ENCODE assay signal across 8 cellular contexts in genomic region chr2:161237397-161238263, GRCh38.
DNase-seq lines count a peak whose midpoint lies in the region; ATAC-seq, FAIRE-seq and TF ChIP-seq lines count a peak whose summit lies in the region.

No MANE protein-coding gene starts in this region.

- H3K9me3 ChIP-seq in osteoblast (ENCODE audit: low read depth, low read length): no peaks in the 10 kb centered on the region

- H3K9me3 Mint-ChIP-seq in activated naive CD4-positive, alpha-beta T cell treated with anti-CD3 and anti-CD28 coated beads, Interleukin-2, amount 50 U/mL, for 72 hours: no peaks in the 10 kb centered on the region

- no peak for TF ChIP-seq CTCF in osteoblast (IDR thresholded peaks at IDR 0.05; ENCODE audit: extremely low read depth, low read depth, low read length)
- TF ChIP-seq CTCF in D721Med (IDR thresholded peaks at IDR 0.05; ENCODE audit: insufficient read depth, missing control alignments): no peak

- peaks cover 0 to 5% of the 10 kb centered on the region in 2 donors for H3K36me3 Mint-ChIP-seq in activated naive CD4-positive, alpha-beta T cell treated with anti-CD3 and anti-CD28 coated beads, Interleukin-2, amount 50 U/mL, for 72 hours

- H2AFZ ChIP-seq in osteoblast (ENCODE audit: low read length): peak overlapping the region; percentile 78

- no peaks in the 10 kb centered on the region for H4K20me1 ChIP-seq in osteoblast (ENCODE audit: insufficient read depth, low read length)

- peaks cover 13% of the 10 kb centered on the region for H3K4me1 ChIP-seq in osteoblast (ENCODE audit: insufficient read depth, low read length)

- no peaks in the 10 kb centered on the region for H3K36me3 ChIP-seq in osteoblast (ENCODE audit: insufficient read depth, low read length)

- H3K4me3 ChIP-seq in osteoblast (ENCODE audit: insufficient read depth, low read length): peak overlapping the region; percentile 74

- H3K27ac Mint-ChIP-seq in activated naive CD4-positive, alpha-beta T cell treated with anti-CD3 and anti-CD28 coated beads, Interleukin-2, amount 50 U/mL, for 72 hours: peak overlapping the region; percentile 75 to 96

- no peaks in the 10 kb centered on the region for H3K79me2 ChIP-seq in osteoblast (ENCODE audit: insufficient read depth, low read length)

- no peak overlapping the region for H3K27ac ChIP-seq in osteoblast (ENCODE audit: low read depth, low read length)

- ATAC-seq in GM18907 (IDR thresholded peaks at IDR 0.05; ENCODE audit: unreplicated experiment) (peak; percentile 51), HG03159 (IDR thresholded peaks at IDR 0.05; ENCODE audit: unreplicated experiment) (peak; percentile 42), Right ventricle myocardium superior (ENCODE audit: poor library complexity) (peak; percentile 84)
- peak; percentile 54 to 71 for ATAC-seq in activated naive CD4-positive, alpha-beta T cell treated with anti-CD3 and anti-CD28 coated beads, Interleukin-2, amount 50 U/mL, for 72 hours

- DNase-seq in AG08395 (ENCODE audit: low spot score) (peak; percentile 61), RPMI8226 (peak; percentile 42), Right ventricle myocardium superior (peak; percentile 74), osteoblast (ENCODE audit: insufficient read length, low spot score, missing footprints) (peak; percentile 90), D721Med (ENCODE audit: insufficient read length, low spot score) (no peak)
- peak; percentile 47 to 66 for DNase-seq in activated naive CD4-positive, alpha-beta T cell treated with anti-CD3 and anti-CD28 coated beads, Interleukin-2, amount 50 U/mL, for 72 hours (ENCODE audit: low spot score in 2 of 2)

- H3K4me2 ChIP-seq in osteoblast (ENCODE audit: insufficient read depth, low read length): peak overlapping the region; percentile 99

- FAIRE-seq in D721Med (lab: Jason Lieb, UNC): no peak

- intact Hi-C loops in Right ventricle myocardium superior (cut with DNase I): no loop called here

- H3K27me3 ChIP-seq in osteoblast (ENCODE audit: insufficient read depth, low read length): no peaks in the 10 kb centered on the region
